In the genomic region with DNA sequence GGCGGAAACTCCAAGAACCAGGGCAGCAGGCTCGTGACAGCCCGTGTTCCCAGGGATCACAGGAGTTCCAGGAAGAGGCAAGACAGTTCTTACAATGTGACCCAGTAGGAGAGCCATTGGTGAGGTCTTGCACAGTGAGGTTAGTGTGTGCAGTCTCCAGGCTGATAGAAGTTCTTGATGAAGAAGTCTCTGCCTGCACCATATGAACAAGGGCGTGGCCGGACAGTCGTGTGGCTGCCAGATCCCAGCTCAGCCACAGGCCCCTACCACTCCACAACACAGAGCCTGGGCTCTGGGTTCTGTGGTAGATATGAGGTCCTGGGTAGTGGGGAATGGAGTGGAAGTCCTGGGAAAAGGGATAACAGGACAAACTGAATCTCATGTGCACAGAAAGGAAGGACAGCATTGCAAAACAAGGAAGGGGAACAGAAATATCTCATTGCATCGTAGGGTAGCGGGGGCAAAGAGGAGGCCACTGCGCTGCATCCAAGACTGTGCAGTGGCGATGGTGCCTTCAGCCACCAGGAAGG, we compare ENCODE assay signal across 7 cellular contexts.
A peak's percentile ranks its signal among the peaks of the same experiment; 100 is the strongest.
DNase-seq lines count a peak whose midpoint lies in the region; FAIRE-seq and TF ChIP-seq lines count a peak whose summit lies in the region.

No MANE protein-coding gene starts in this region.

- peaks cover 10% of the 10 kb centered on the region for H3K4me1 Mint-ChIP-seq in endodermal cell
- peaks cover 19% of the 10 kb centered on the region for H3K4me1 Mint-ChIP-seq in mesothelial cell of epicardium

- H3K4me3 ChIP-seq in endodermal cell (ENCODE audit: low read length) (peak overlapping the region; percentile 85), tibial nerve (peak overlapping the region; percentile 64 to 67 (median 65))

- no peaks in the 10 kb centered on the region for H3K36me3 Mint-ChIP-seq in endodermal cell (ENCODE audit: low read depth)
- no peaks in the 10 kb centered on the region for H3K36me3 Mint-ChIP-seq in mesothelial cell of epicardium

- peak overlapping the region; percentile 86 for H3K4me3 Mint-ChIP-seq in endodermal cell
- H3K4me3 Mint-ChIP-seq in mesothelial cell of epicardium = peak overlapping the region; percentile 84

- H3K27me3 Mint-ChIP-seq in endodermal cell (ENCODE audit: insufficient read depth) (peaks cover 17% of the 10 kb centered on the region), mesothelial cell of epicardium (ENCODE audit: low read depth) (peaks cover 4% of the 10 kb centered on the region)

- 73 to 76% methylated on average over 5 to 10 of the region's 10 CpGs for WGBS in endodermal cell (ENCODE audit: insufficient coverage in 1 of 2, insufficient read length in 1 of 2), 2 experiments
- WGBS in tibial nerve, 2 donors = 17 to 23% methylated on average over 8 to 10 of the region's 10 CpGs

- H3K9ac ChIP-seq in endodermal cell (ENCODE audit: extremely low read depth, low read length, poor library complexity, severe bottlenecking) = peak overlapping the region; percentile 35

- TF ChIP-seq CTCF in endodermal cell (conservative IDR thresholded peaks at IDR 0.05) (no peak), mesothelial cell of epicardium (IDR thresholded peaks at IDR 0.05; ENCODE audit: unreplicated experiment) (no peak), tibial nerve (IDR thresholded peaks at IDR 0.05) (no peak)

- H3K27me3 ChIP-seq in endodermal cell (ENCODE audit: control insufficient read depth, insufficient read depth, low read length, poor library complexity, severe bottlenecking) (no peaks in the 10 kb centered on the region), tibial nerve (no peaks in the 10 kb centered on the region)

- H3K4me1 ChIP-seq in endodermal cell (ENCODE audit: control insufficient read depth, insufficient read depth, low read length) = no peaks in the 10 kb centered on the region
- peaks cover 0 to 50% (median 18%) of the 10 kb centered on the region in 4 donors for H3K4me1 ChIP-seq in tibial nerve

- H3K9me3 ChIP-seq in endodermal cell (ENCODE audit: control insufficient read depth, low read length) = peaks cover 6% of the 10 kb centered on the region
- H3K9me3 ChIP-seq in tibial nerve = peaks cover 0 to 5% (median 0%) of the 10 kb centered on the region in 4 donors

- no peak for TF ChIP-seq POLR2A in GM12892 (IDR thresholded peaks at IDR 0.05; ENCODE audit: low read depth, low read length)
- TF ChIP-seq POLR2A in tibial nerve (IDR thresholded peaks at IDR 0.05) = no peak

- H3K27ac ChIP-seq in endodermal cell (ENCODE audit: low read depth, low read length) = peak overlapping the region; percentile 91
- peak overlapping the region; percentile 86 to 98 (median 95) for H3K27ac ChIP-seq in tibial nerve

- H3K36me3 ChIP-seq in endodermal cell (ENCODE audit: control insufficient read depth, insufficient read depth, low read length) (no peaks in the 10 kb centered on the region), tibial nerve (no peaks in the 10 kb centered on the region)

- H3K27ac Mint-ChIP-seq in endodermal cell (peak overlapping the region; percentile 94), mesothelial cell of epicardium (peak overlapping the region; percentile 94)

- peak; percentile 32 for DNase-seq in GM12892 (ENCODE audit: insufficient read length)
- peak; percentile 19 for DNase-seq in HS-27A (ENCODE audit: low read depth)
- peak; percentile 66 for DNase-seq in UCSD-AML1 (lab: John Stamatoyannopoulos, UW; ENCODE audit: unreplicated experiment)
- peak; percentile 52 for DNase-seq in endodermal cell
- DNase-seq in mesothelial cell of epicardium (ENCODE audit: low spot score in 2 of 2, unreplicated experiment in 2 of 2) = no peak
- peak in 1 of 2 donors; percentile 22 for DNase-seq in tibial nerve (ENCODE audit: low spot score in 2 of 2)
- DNase-seq in superior temporal gyrus (ENCODE audit: extremely low spot score) = no peak

- TF ChIP-seq EP300 in tibial nerve (IDR thresholded peaks at IDR 0.05) = no peak

- FAIRE-seq in GM12892 (lab: Jason Lieb, UNC) = peak; percentile 46

- H3K9me3 Mint-ChIP-seq in endodermal cell (peaks cover 12% of the 10 kb centered on the region), mesothelial cell of epicardium (peaks cover 14% of the 10 kb centered on the region)

Comparison
In these comparisons a context has a peak if more than half of its experiments do, and no peak if none do; other contexts are left out.
1. DNase-seq: peak in GM12892 (single experiment), HS-27A (single experiment), UCSD-AML1 (single experiment) and endodermal cell (single experiment); none in mesothelial cell of epicardium (0 of 2) and superior temporal gyrus (single experiment).